In the genomic region with DNA sequence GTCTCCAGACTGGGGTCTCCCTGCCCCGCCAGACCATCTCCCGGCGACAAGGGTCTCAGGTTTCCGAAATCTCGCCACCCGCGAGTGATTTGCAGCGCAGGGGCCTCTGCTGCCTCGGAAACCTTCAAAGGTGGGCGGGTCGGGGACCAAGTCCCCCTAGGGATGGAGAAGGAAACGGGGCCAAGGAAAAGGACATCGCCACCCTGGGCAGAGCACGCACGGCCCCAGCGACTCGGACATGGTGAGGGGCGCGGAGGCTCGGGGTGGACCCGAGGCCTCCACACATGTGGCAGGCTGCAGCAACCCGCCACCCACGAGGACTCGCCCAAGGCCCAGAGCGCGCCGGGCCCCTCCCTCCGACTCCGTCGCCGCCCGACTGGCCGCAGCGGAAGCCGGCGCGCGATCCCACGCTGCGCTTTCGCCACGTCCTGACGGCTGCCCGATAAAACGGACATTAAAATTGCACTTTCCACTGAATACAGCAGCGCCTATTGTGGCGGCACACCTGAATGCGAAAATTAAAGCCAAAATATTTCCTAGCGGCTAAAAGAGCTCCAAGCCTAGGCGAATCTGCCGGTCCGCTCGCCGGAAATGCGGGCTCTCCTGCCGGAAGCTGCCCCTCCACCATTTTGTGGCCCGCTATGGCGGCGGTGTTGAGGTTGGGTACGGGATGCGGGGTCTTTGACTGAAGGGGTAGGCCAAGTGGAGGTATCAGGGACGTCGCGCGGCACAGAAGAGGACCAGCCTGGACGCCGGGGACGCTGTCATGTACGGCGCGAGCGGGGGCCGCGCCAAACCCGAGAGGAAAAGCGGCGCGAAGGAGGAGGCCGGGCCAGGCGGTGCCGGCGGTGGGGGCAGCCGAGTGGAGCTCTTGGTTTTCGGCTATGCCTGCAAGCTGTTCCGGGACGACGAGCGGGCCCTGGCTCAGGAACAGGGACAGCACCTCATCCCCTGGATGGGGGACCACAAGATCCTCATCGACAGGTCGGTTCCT, we compare ENCODE assay signal across 8 cellular contexts. TPM values are rescaled to one million over a fixed set of nuclear protein-coding genes. Genes with fewer than 3 reads are reported as not detected.
DNase-seq lines count a peak whose midpoint lies in the region; ATAC-seq and TF ChIP-seq lines count a peak whose summit lies in the region.

A gene (plus strand): TSS at position 627 of the 994 bp plus-strand sequence. CDS start 140 bp downstream, at position 767.

- DNase-seq in DMS153 treated with DMSO at 0.1 percent for 48 hours (lab: John Stamatoyannopoulos, UW; ENCODE audit: unreplicated experiment) (peak; percentile 43), HuH-7 (ENCODE audit: low spot score) (peak; percentile 74), RKO (ENCODE audit: low spot score) (peak; percentile 77), fibroblast of mammary gland (ENCODE audit: low read depth) (peak; percentile 68)
- peak; percentile 57 to 61 for DNase-seq in activated T-helper 1 cell treated with anti-CD3 and anti-CD28 coated beads, Interleukin-2, amount 50 U/mL, for 16 hours (ENCODE audit: low read depth in 1 of 2, low spot score in 1 of 2)
- peak; percentile 81 for DNase-seq in natural killer cell treated with Interleukin-12 subunit alpha and Interleukin-12 subunit beta and Interleukin-15 and Interleukin-18, amount 100 ng/mL, for 72 hours (ENCODE audit: low spot score)
- peak; percentile 78 for DNase-seq in stimulated activated naive CD4-positive, alpha-beta T cell treated with Interleukin-2 at 50 U/mL for 16 hours (lab: John Stamatoyannopoulos, UW)

- H3K36me3 Mint-ChIP-seq in natural killer cell treated with Interleukin-12 subunit alpha and Interleukin-12 subunit beta and Interleukin-15 and Interleukin-18, amount 100 ng/mL, for 72 hours: peaks cover 12% of the 10 kb centered on the region

- ATAC-seq in GM21515 (IDR thresholded peaks at IDR 0.05; ENCODE audit: unreplicated experiment): peak; percentile 86
- ATAC-seq in natural killer cell treated with Interleukin-12 subunit alpha and Interleukin-12 subunit beta and Interleukin-15 and Interleukin-18, amount 100 ng/mL, for 72 hours: peak; percentile 95

- peak within 1 kb of the TSS; percentile 97 to 98 for H3K27ac Mint-ChIP-seq in natural killer cell treated with Interleukin-12 subunit alpha and Interleukin-12 subunit beta and Interleukin-15 and Interleukin-18, amount 100 ng/mL, for 72 hours

- peak within 1 kb of the TSS; percentile 97 for H3K4me3 Mint-ChIP-seq in natural killer cell treated with Interleukin-12 subunit alpha and Interleukin-12 subunit beta and Interleukin-15 and Interleukin-18, amount 100 ng/mL, for 72 hours

- TF ChIP-seq CTCF in fibroblast of mammary gland (conservative IDR thresholded peaks at IDR 0.05; ENCODE audit: control insufficient read depth, insufficient read depth, low read depth, low read length): no peak

- H3K9me3 Mint-ChIP-seq in natural killer cell treated with Interleukin-12 subunit alpha and Interleukin-12 subunit beta and Interleukin-15 and Interleukin-18, amount 100 ng/mL, for 72 hours: no peaks in the 10 kb centered on the region

- peaks cover 20 to 22% of the 10 kb centered on the region in 2 donors for H3K4me1 Mint-ChIP-seq in natural killer cell treated with Interleukin-12 subunit alpha and Interleukin-12 subunit beta and Interleukin-15 and Interleukin-18, amount 100 ng/mL, for 72 hours (ENCODE audit: low read depth in 2 of 2)

- peak within 1 kb of the TSS; percentile 85 for H3K4me3 ChIP-seq in fibroblast of mammary gland (ENCODE audit: control insufficient read depth, low read depth, low read length)

- no peaks in the 10 kb centered on the region for H3K27me3 Mint-ChIP-seq in natural killer cell treated with Interleukin-12 subunit alpha and Interleukin-12 subunit beta and Interleukin-15 and Interleukin-18, amount 100 ng/mL, for 72 hours

RNA-seq across cellular contexts. Expression of the gene that starts here (rescaled TPM):
- total RNA-seq in natural killer cell treated with Interleukin-12 subunit alpha and Interleukin-12 subunit beta and Interleukin-15 and Interleukin-18, amount 100 ng/mL, for 72 hours: 10 to 100 TPM; 64.9 to 91.6 TPM

Comparison
In these comparisons a context has a peak if more than half of its experiments do, and no peak if none do; other contexts are left out.
1. Peak in every context shown above with its lines: DNase-seq, ATAC-seq and H3K4me3 ChIP-seq.